Comparison of ENCODE assay signal across 8 cellular contexts in genomic region chr6:7726416-7727149, GRCh38. TPM values are rescaled to one million over a fixed set of nuclear protein-coding genes. Genes with fewer than 3 reads are reported as not detected.
A peak's percentile ranks its signal among the peaks of the same experiment; 100 is the strongest.
DNase-seq lines count a peak whose midpoint lies in the region; TF ChIP-seq lines count a peak whose summit lies in the region.

No MANE protein-coding gene starts in this region.

- H3K27me3 Mint-ChIP-seq in CD14-positive monocyte (ENCODE audit: low read depth in 3 of 3) (peaks cover 71 to 81% (median 75%) of the 10 kb centered on the region in 3 donors), type B pancreatic cell (peaks cover 82% of the 10 kb centered on the region)

- H3K9ac ChIP-seq in liver (ENCODE audit: low read depth in 1 of 2, low read length in 2 of 2) = no peak overlapping the region

- no peak for TF ChIP-seq RAD21 in liver (IDR thresholded peaks at IDR 0.05)

- H3K36me3 Mint-ChIP-seq in CD14-positive monocyte (peaks cover 0 to 9% of the 10 kb centered on the region in 2 donors), type B pancreatic cell (no peaks in the 10 kb centered on the region)

- H3K36me3 ChIP-seq in brain microvascular endothelial cell (replicated peaks) (no peaks in the 10 kb centered on the region), liver (ENCODE audit: control insufficient read depth in 4 of 4, insufficient read depth in 3 of 4, low read depth in 1 of 4, low read length in 3 of 4) (no peaks in the 10 kb centered on the region)

- peaks cover 18 to 34% (median 24%) of the 10 kb centered on the region in 4 donors for H3K4me1 ChIP-seq in liver (ENCODE audit: control insufficient read depth in 4 of 4, insufficient read depth in 4 of 4, low read length in 3 of 4)

- H3K9me3 ChIP-seq in liver (ENCODE audit: control insufficient read depth in 4 of 4, low read length in 3 of 4) = no peaks in the 10 kb centered on the region

- H3K27me3 ChIP-seq in brain microvascular endothelial cell (replicated peaks) (peaks cover 20% of the 10 kb centered on the region), liver (ENCODE audit: control insufficient read depth in 4 of 4, insufficient read depth in 4 of 4, low read length in 3 of 4) (peaks cover 0 to 23% (median 3%) of the 10 kb centered on the region in 4 donors)

- H3K4me3 ChIP-seq in brain microvascular endothelial cell (ENCODE audit: low read depth, low read length) = peak overlapping the region; percentile 55
- H3K4me3 ChIP-seq in liver (ENCODE audit: low read depth in 1 of 3, low read length in 3 of 3) = peak overlapping the region; percentile 45 to 65 (median 61)

- H3K4me1 Mint-ChIP-seq in CD14-positive monocyte (peaks cover 32% of the 10 kb centered on the region), type B pancreatic cell (ENCODE audit: unreplicated experiment) (peaks cover 9% of the 10 kb centered on the region)

- no peak overlapping the region for H3K27ac Mint-ChIP-seq in CD14-positive monocyte
- no peak overlapping the region for H3K27ac Mint-ChIP-seq in type B pancreatic cell

- TF ChIP-seq CTCF in CD14-positive monocyte (IDR thresholded peaks at IDR 0.05) = no peak
- TF ChIP-seq CTCF in brain microvascular endothelial cell (IDR thresholded peaks at IDR 0.05; ENCODE audit: low read depth, low read length, missing control alignments) = no peak
- TF ChIP-seq CTCF in liver (IDR thresholded peaks at IDR 0.05; ENCODE audit: low read depth, low read length, missing input control) = no peak
- no peak for TF ChIP-seq CTCF in type B pancreatic cell (conservative IDR thresholded peaks at IDR 0.05)

- intact Hi-C loops in CD14-positive monocyte (cut with micrococcal nuclease) = loop anchor here in 1 of 2 donors (5.0 kb wide), 1 partner anchor 181 kb away; no protein-coding TSS in a partner anchor

- H3K27ac ChIP-seq in brain microvascular endothelial cell (no peak overlapping the region), liver (ENCODE audit: low read depth in 1 of 2, low read length in 2 of 2) (no peak overlapping the region)

- WGBS in liver = 2% methylated on average over 84 of the region's 84 CpGs

- DNase-seq in CD14-positive monocyte (ENCODE audit: low spot score) = no peak
- peak; percentile 22 for DNase-seq in GM19238 (ENCODE audit: insufficient read length, low spot score)
- peak; percentile 48 for DNase-seq in KBM-7
- DNase-seq in brain microvascular endothelial cell = no peak
- DNase-seq in type B pancreatic cell (ENCODE audit: extremely low spot score, unreplicated experiment) = no peak
- DNase-seq in effector CD4-positive, alpha-beta T cell = no peak
- no peak for DNase-seq in NOMO-1 treated with DMSO at 0.1 percent for 48 hours (lab: John Stamatoyannopoulos, UW; ENCODE audit: unreplicated experiment)

- H3K4me3 Mint-ChIP-seq in CD14-positive monocyte (peak overlapping the region; percentile 87 to 96), type B pancreatic cell (peak overlapping the region; percentile 89)

- H3K9me3 Mint-ChIP-seq in CD14-positive monocyte (peaks cover 0 to 18% (median 10%) of the 10 kb centered on the region in 7 donors), type B pancreatic cell (no peaks in the 10 kb centered on the region)

- in situ Hi-C loops in KBM-7 (cut with MboI; ENCODE audit: low pct_unique_long_range_greater_than_20kb, low sequenced_read_pairs) = loop anchor here (25.0 kb wide), 1 partner anchor 261 kb away; no protein-coding TSS in a partner anchor
- in situ Hi-C loops in brain microvascular endothelial cell (cut with HindIII; ENCODE audit: low pct_ligation_motif_present, low sequenced_read_pairs) = no loop called here

TF ChIP-seq in liver, 16 proteins besides CTCF, POLR2A, EP300 and RAD21:
- TF ChIP-seq TAF1 (conservative IDR thresholded peaks at IDR 0.05) (no peak), REST (IDR thresholded peaks at IDR 0.05) (no peak), MAX (IDR thresholded peaks at IDR 0.05) (no peak), NR2F2 (IDR thresholded peaks at IDR 0.05) (no peak)

RNA-seq across cellular contexts. Expression of gene BMP6, which starts 0.7 kb away (rescaled TPM):
- polyA plus RNA-seq in CD14-positive monocyte = not detected
- total RNA-seq in liver = 1 to 10 TPM in 1 of 2 donors, under 1 TPM in 1; 0.93 to 5.9 TPM
- 1 to 10 TPM in 1 of 2 donors, under 1 TPM in 1; 0.57 to 3.8 TPM for polyA plus RNA-seq in liver
- total RNA-seq in type B pancreatic cell (ENCODE audit: low replicate concordance) = 1.5 and 1.8 TPM in 2 replicates

Comparison
In these comparisons a context has a peak if more than half of its experiments do, and no peak if none do; other contexts are left out.
1. DNase-seq: peak in GM19238 (single experiment) and KBM-7 (single experiment); none in CD14-positive monocyte (single experiment), brain microvascular endothelial cell (single experiment), type B pancreatic cell (single experiment), effector CD4-positive, alpha-beta T cell (single experiment) and NOMO-1 treated with DMSO at 0.1 percent for 48 hours (single experiment).